Comparison of ENCODE assay signal across 12 cellular contexts in the genomic region with DNA sequence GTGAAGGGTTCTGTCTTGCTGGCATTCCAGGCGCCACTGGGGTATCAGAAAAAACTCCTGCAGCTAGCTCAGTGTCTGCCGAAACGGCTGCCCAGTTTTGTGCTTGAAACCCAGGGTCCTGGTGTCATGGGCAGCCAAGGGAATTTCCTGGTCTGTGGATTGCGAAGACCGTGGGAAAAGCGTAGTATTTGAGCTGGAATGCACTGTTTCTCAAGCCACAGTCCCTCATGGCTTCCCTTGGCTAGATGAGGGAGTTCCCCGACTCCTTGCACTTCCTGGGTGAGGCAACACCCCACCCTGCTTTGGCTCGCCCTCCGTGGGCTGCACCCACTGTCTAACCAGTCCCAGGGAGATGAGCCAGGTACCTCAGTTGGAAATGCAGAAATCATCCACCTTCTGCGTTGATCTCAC. TPM values are rescaled to one million over a fixed set of nuclear protein-coding genes. Genes with fewer than 3 reads are reported as not detected.
DNase-seq lines count a peak whose midpoint lies in the region; ATAC-seq, FAIRE-seq and TF ChIP-seq lines count a peak whose summit lies in the region.
"Had no signal": no experiment of that assay in that cellular context is flagged by ENCODE, and none has a peak within 500 bp of the region (broad histone marks: within the 10 kb centered on the region; RNA-seq: fewer than 3 reads in every experiment).

No MANE protein-coding gene starts in this region.

- intact Hi-C loops in left ventricle myocardium inferior (cut with micrococcal nuclease) (no loop called here), Right ventricle myocardium inferior (cut with DNase I) (no loop called here), left lung (cut with DNase I) (no loop called here), tibial artery (cut with DNase I; ENCODE audit: low total_unique reads) (no loop called here)

- no peak for ATAC-seq in Right ventricle myocardium inferior
- ATAC-seq in left lung: peak; percentile 41

- TF ChIP-seq CTCF in left ventricle myocardium inferior (IDR thresholded peaks at IDR 0.05; ENCODE audit: borderline replicate concordance): no peak
- no peak for TF ChIP-seq CTCF in astrocyte of the spinal cord (IDR thresholded peaks at IDR 0.05; ENCODE audit: low read depth, low read length)
- no peak for TF ChIP-seq CTCF in left lung (IDR thresholded peaks at IDR 0.05)
- no peak for TF ChIP-seq CTCF in tibial artery (IDR thresholded peaks at IDR 0.05)

- no peaks in the 10 kb centered on the region for H3K27me3 ChIP-seq in left ventricle myocardium inferior (ENCODE audit: low read depth)
- H3K27me3 ChIP-seq in left lung: no peaks in the 10 kb centered on the region
- H3K27me3 ChIP-seq in tibial artery: no peaks in the 10 kb centered on the region
- H3K27me3 ChIP-seq in small intestine (ENCODE audit: control insufficient read depth in 2 of 2, insufficient read depth in 2 of 2, low read length in 2 of 2): no peaks in the 10 kb centered on the region

- H3K4me1 ChIP-seq in left ventricle myocardium inferior (peaks cover 20% of the 10 kb centered on the region), left lung (peaks cover 12 to 20% of the 10 kb centered on the region in 2 donors), tibial artery (no peaks in the 10 kb centered on the region), small intestine (ENCODE audit: control insufficient read depth in 2 of 2, insufficient read depth in 1 of 2, low read depth in 1 of 2, low read length in 1 of 2) (no peaks in the 10 kb centered on the region)
- H3K4me1 ChIP-seq: HAP-1 had no signal

- FAIRE-seq in small intestine (lab: Jason Lieb, UNC): no peak

- H3K4me3 ChIP-seq in left ventricle myocardium inferior (no peak overlapping the region), astrocyte of the spinal cord (ENCODE audit: low read depth, low read length) (no peak overlapping the region), left lung (no peak overlapping the region), tibial artery (no peak overlapping the region), small intestine (ENCODE audit: low read depth in 1 of 2, low read length in 2 of 2) (no peak overlapping the region)
- H3K4me3 ChIP-seq: HAP-1, SK-N-MC had no signal

- peaks cover 86% of the 10 kb centered on the region for H3K36me3 ChIP-seq in left ventricle myocardium inferior
- H3K36me3 ChIP-seq in left lung: peaks cover 0 to 69% of the 10 kb centered on the region in 2 donors
- H3K36me3 ChIP-seq in tibial artery: peaks cover 32 to 74% (median 58%) of the 10 kb centered on the region in 3 donors
- peaks cover 15 to 28% of the 10 kb centered on the region in 2 donors for H3K36me3 ChIP-seq in small intestine (ENCODE audit: control insufficient read depth in 2 of 2, insufficient read depth in 2 of 2, low read length in 2 of 2)

- 83 to 91% (median 90%) methylated on average over 10 of the region's 10 CpGs for WGBS in small intestine, 3 donors

- H3K27ac ChIP-seq in left ventricle myocardium inferior (replicated peaks) (peak overlapping the region; percentile 3), left lung (peak overlapping the region in 1 of 2 donors; percentile 3), tibial artery (no peak overlapping the region), small intestine (ENCODE audit: low read depth in 1 of 2, low read length in 1 of 2) (peak overlapping the region in 1 of 2 donors; percentile 19)
- H3K27ac ChIP-seq: HL-60, SK-N-MC had no signal

- peaks cover 6% of the 10 kb centered on the region for H3K9me3 ChIP-seq in left ventricle myocardium inferior (replicated peaks)
- no peaks in the 10 kb centered on the region for H3K9me3 ChIP-seq in left lung
- H3K9me3 ChIP-seq in tibial artery: no peaks in the 10 kb centered on the region
- no peaks in the 10 kb centered on the region for H3K9me3 ChIP-seq in small intestine (ENCODE audit: control insufficient read depth, low read depth)
- H3K9me3 ChIP-seq: HAP-1 had no signal

- DNase-seq in left ventricle myocardium inferior: no peak
- DNase-seq in Right ventricle myocardium inferior (ENCODE audit: missing footprints): no peak
- DNase-seq in astrocyte of the spinal cord (ENCODE audit: low read depth, low spot score): peak; percentile 50
- peak in 1 of 2 donors; percentile 31 for DNase-seq in left lung
- DNase-seq in tibial artery: peak; percentile 4 to 45
- DNase-seq in DMS79 treated with DMSO at 0.1 percent for 48 hours (lab: John Stamatoyannopoulos, UW): no peak
- DNase-seq in small intestine: no peak
- DNase-seq in LoVo (ENCODE audit: low spot score): no peak
- DNase-seq: NCI-H2171 treated with DMSO at 0.1 percent for 48 hours had no signal

- in situ Hi-C loops in astrocyte of the spinal cord (cut with HindIII; ENCODE audit: low sequenced_read_pairs): no loop called here

RNA-seq across cellular contexts. Expression of gene NOP14, which starts 40.1 kb away (rescaled TPM):
- total RNA-seq in left ventricle myocardium inferior (17.4 TPM), Right ventricle myocardium inferior (18.3 TPM), left lung (10 to 100 TPM; 20.4 to 27.3 TPM)
- 10 to 100 TPM in 2 of 3 donors, 1 to 10 TPM in 1; 10.0 to 26.3 (median 10.5) TPM for polyA plus RNA-seq in small intestine

RNA-seq across cellular contexts. Expression of gene GRK4, which starts 40.2 kb away (rescaled TPM):
- total RNA-seq in left ventricle myocardium inferior (9.0 TPM), Right ventricle myocardium inferior (7.7 TPM), left lung (1 to 10 TPM; 5.3 to 6.8 TPM)
- polyA plus RNA-seq in small intestine: 1 to 10 TPM; 1.1 to 3.8 (median 1.8) TPM

Comparison
In these comparisons a context has a peak if more than half of its experiments do, and no peak if none do; other contexts are left out.
1. DNase-seq: peak in astrocyte of the spinal cord (single experiment) and tibial artery (2 of 2); none in left ventricle myocardium inferior (single experiment), Right ventricle myocardium inferior (single experiment), DMS79 treated with DMSO at 0.1 percent for 48 hours (single experiment), small intestine (single experiment) and LoVo (single experiment).